ENCODE assay signal across 15 cellular contexts in the genomic region with DNA sequence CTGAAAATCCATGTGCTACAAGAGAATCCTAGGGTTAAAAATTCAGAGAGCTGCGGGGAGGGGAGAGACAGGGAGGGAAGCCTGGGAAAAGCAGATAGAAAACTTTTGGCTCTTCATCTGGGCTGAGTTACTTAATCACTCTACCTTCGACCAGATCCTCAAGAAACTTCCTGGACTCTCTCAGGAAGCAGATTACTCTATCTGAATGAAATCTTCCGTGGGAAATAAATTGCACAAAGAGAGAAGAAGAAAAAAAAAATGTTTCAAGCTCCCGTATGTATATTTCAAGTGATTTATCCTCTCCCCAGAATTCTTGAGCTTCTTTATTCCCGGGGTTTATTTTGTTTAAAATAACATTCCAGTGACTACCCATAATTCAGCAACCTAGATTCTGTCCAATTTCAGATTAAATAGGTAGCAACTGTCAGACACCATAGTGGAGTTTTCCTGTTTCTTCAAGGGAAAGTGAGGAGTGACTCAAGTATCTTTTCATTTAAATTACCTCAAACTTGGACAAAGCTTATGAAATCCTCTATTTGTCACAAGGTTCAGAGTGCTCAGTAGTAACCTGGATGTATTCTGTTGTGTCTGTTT.
A peak's percentile ranks its signal among the peaks of the same experiment; 100 is the strongest.
DNase-seq lines count a peak whose midpoint lies in the region; FAIRE-seq and TF ChIP-seq lines count a peak whose summit lies in the region.
"Had no signal": no experiment of that assay in that cellular context is flagged by ENCODE, and none has a peak within 500 bp of the region (broad histone marks: within the 10 kb centered on the region; RNA-seq: fewer than 3 reads in every experiment).

No MANE protein-coding gene starts in this region.

- H3K4me2 ChIP-seq in endothelial cell of umbilical vein (ENCODE audit: insufficient read depth, low read length) (peak overlapping the region; percentile 75), mesenchymal stem cell (ENCODE audit: low read length, poor library complexity, severe bottlenecking) (no peak overlapping the region)

- DNase-seq in LHCN-M2 (ENCODE audit: low read depth): peak; percentile 33
- peak; percentile 70 for DNase-seq in endothelial cell of umbilical vein (ENCODE audit: low read depth, low spot score)
- DNase-seq in mesenchymal stem cell: peak; percentile 71
- no peak for DNase-seq in tibial artery
- no peak for DNase-seq in caudate nucleus (lab: John Stamatoyannopoulos, UW)
- no peak for DNase-seq in NOMO-1 treated with DMSO at 0.1 percent for 48 hours (lab: John Stamatoyannopoulos, UW; ENCODE audit: unreplicated experiment)
- no peak for DNase-seq in thyroid gland
- no peak for DNase-seq in stimulated activated CD4-positive, alpha-beta T cell treated with anti-CD3 and anti-CD28 coated beads, Interleukin-1b, Interleukin-23, amount 100 ng/mL, for 48 hours
- DNase-seq: activated naive CD4-positive, alpha-beta T cell treated with Interleukin-2 at 50 U/mL for 16 hours; DMS53; H7; kidney glomerular epithelial cell; NCI-H1105 treated with DMSO at 0.1 percent for 48 hours; stimulated activated naive CD8-positive, alpha-beta T cell treated with anti-CD3 and anti-CD28 coated beads, Interleukin-15, amount 100 ng/mL, for 72 hours; WERI-Rb-1 had no signal

- no peak overlapping the region for H3K23ac ChIP-seq in mesenchymal stem cell (ENCODE audit: low read length in 2 of 2)

- CTCF ChIA-PET in endothelial cell of umbilical vein (lab: Charles Lee): interaction anchor here (1.1 to 2.1 kb wide), 2 partner anchors 14 to 88 kb away, joined by 3 to 13 read pairs; no protein-coding TSS in a partner anchor

- H3K4me3 ChIP-seq in endothelial cell of umbilical vein (replicated peaks in 1 of 3; ENCODE audit: insufficient read depth in 1 of 3, low read depth in 1 of 3, low read length in 3 of 3) (peak overlapping the region in 1 of 3 experiments; percentile 38), mesenchymal stem cell (ENCODE audit: insufficient read depth in 1 of 2, low read depth in 1 of 2, low read length in 2 of 2) (peak overlapping the region in 1 of 2 experiments; percentile 66), tibial artery (peak overlapping the region; percentile 14 to 29), thyroid gland (replicated peaks in 1 of 3) (no peak overlapping the region)

- H2BK12ac ChIP-seq in mesenchymal stem cell (ENCODE audit: low read length in 2 of 2): no peak overlapping the region

- H3K9ac ChIP-seq in endothelial cell of umbilical vein (replicated peaks; ENCODE audit: extremely low read depth, insufficient read depth, low read length) (no peak overlapping the region), mesenchymal stem cell (ENCODE audit: low read length) (peak overlapping the region; percentile 88)

- peak; percentile 26 for FAIRE-seq in endothelial cell of umbilical vein (lab: Jason Lieb, UNC)

- no TSS peak for BruUV-seq in endothelial cell of umbilical vein (replicated peaks; lab: Mats Ljungman, UMichigan)

- TF ChIP-seq POLR2A in endothelial cell of umbilical vein (IDR thresholded peaks at IDR 0.05; ENCODE audit: low read depth, low read length) (no peak), thyroid gland (IDR thresholded peaks at IDR 0.05) (no peak)

- H2AK5ac ChIP-seq in mesenchymal stem cell (ENCODE audit: low read length, severe bottlenecking): no peak overlapping the region

- H3K79me1 ChIP-seq in mesenchymal stem cell (replicated peaks; ENCODE audit: low read length, poor library complexity, severe bottlenecking): no peaks in the 10 kb centered on the region

- no peak overlapping the region for H2BK5ac ChIP-seq in mesenchymal stem cell (ENCODE audit: low read depth, low read length, poor library complexity, severe bottlenecking)

- intact Hi-C loops in endothelial cell of umbilical vein (cut with micrococcal nuclease) (loop anchor here (5.0 to 10.0 kb wide), 2 partner anchors 86 to 526 kb away; no protein-coding TSS in a partner anchor), tibial artery (cut with DNase I; ENCODE audit: low total_unique reads) (loop anchor here (10.0 kb wide), 1 partner anchor 56 kb away; no protein-coding TSS in a partner anchor), thyroid gland (cut with DNase I) (no loop called here)

- H3K4me1 ChIP-seq in endothelial cell of umbilical vein (ENCODE audit: control insufficient read depth, extremely low read depth, insufficient read depth, low read length) (peaks cover 20% of the 10 kb centered on the region), mesenchymal stem cell (ENCODE audit: control insufficient read depth, insufficient read depth, low read depth, low read length) (peaks cover 3% of the 10 kb centered on the region), tibial artery (peaks cover 0 to 59% (median 39%) of the 10 kb centered on the region in 4 donors), thyroid gland (peaks cover 14 to 20% of the 10 kb centered on the region in 2 donors)

- dilution Hi-C loops in endothelial cell of umbilical vein (cut with MboI; ENCODE audit: extremely low pct_ligation_motif_present, low sequenced_read_pairs): no loop called here

- WGBS in mesenchymal stem cell: 0% methylated on average over 2 of the region's 5 CpGs
- WGBS in thyroid gland, 2 donors: 6 to 8% methylated on average over 5 of the region's 5 CpGs

- no peaks in the 10 kb centered on the region for H3K79me2 ChIP-seq in endothelial cell of umbilical vein (ENCODE audit: control insufficient read depth, insufficient read depth, low read length)

- H3K27ac ChIP-seq in endothelial cell of umbilical vein (ENCODE audit: insufficient read depth, low read depth, low read length): peak overlapping the region; percentile 20
- H3K27ac ChIP-seq in mesenchymal stem cell (ENCODE audit: low read length, poor library complexity, severe bottlenecking): peak overlapping the region; percentile 70
- peak overlapping the region; percentile 72 to 75 for H3K27ac ChIP-seq in tibial artery
- no peak overlapping the region for H3K27ac ChIP-seq in caudate nucleus (ENCODE audit: low read depth, low read length)
- peak overlapping the region in 1 of 3 donors; percentile 32 for H3K27ac ChIP-seq in thyroid gland
- H3K27ac ChIP-seq: WERI-Rb-1 had no signal

- H2AFZ ChIP-seq in endothelial cell of umbilical vein (ENCODE audit: low read depth, low read length) (peak overlapping the region; percentile 98), mesenchymal stem cell (ENCODE audit: low read depth, low read length) (no peak overlapping the region)

- TF ChIP-seq CTCF in endothelial cell of umbilical vein (IDR thresholded peaks at IDR 0.05; ENCODE audit: extremely low read depth in 1 of 2, insufficient read depth in 1 of 2, low read depth in 1 of 2, low read length in 2 of 2) (no peak), tibial artery (IDR thresholded peaks at IDR 0.05) (no peak), thyroid gland (IDR thresholded peaks at IDR 0.05) (no peak)

- H3K9me3 ChIP-seq in endothelial cell of umbilical vein (replicated peaks; ENCODE audit: control insufficient read depth, insufficient read depth, low read length) (no peaks in the 10 kb centered on the region), mesenchymal stem cell (ENCODE audit: control insufficient read depth, low read length) (no peaks in the 10 kb centered on the region), tibial artery (no peaks in the 10 kb centered on the region), thyroid gland (no peaks in the 10 kb centered on the region)

- H3K9me1 ChIP-seq in endothelial cell of umbilical vein (replicated peaks; ENCODE audit: control insufficient read depth, extremely low read depth, insufficient read depth, low read length): no peaks in the 10 kb centered on the region

- H4K8ac ChIP-seq in mesenchymal stem cell (ENCODE audit: low read length): no peak overlapping the region

- H4K20me1 ChIP-seq in endothelial cell of umbilical vein (replicated peaks; ENCODE audit: control insufficient read depth, extremely low read depth, insufficient read depth, low read length): no peaks in the 10 kb centered on the region

- H3K4ac ChIP-seq in mesenchymal stem cell (ENCODE audit: low read depth in 1 of 2, low read length in 2 of 2): no peak overlapping the region

- POLR2A ChIA-PET in endothelial cell of umbilical vein (lab: Charles Lee): no interaction called here

- H3K27me3 ChIP-seq in endothelial cell of umbilical vein (ENCODE audit: control insufficient read depth in 2 of 2, insufficient read depth in 2 of 2, low read length in 2 of 2) (no peaks in the 10 kb centered on the region), mesenchymal stem cell (ENCODE audit: control insufficient read depth in 1 of 2, insufficient read depth in 1 of 2, low read length in 2 of 2) (no peaks in the 10 kb centered on the region), tibial artery (no peaks in the 10 kb centered on the region), thyroid gland (no peaks in the 10 kb centered on the region)

- peak overlapping the region in 1 of 2 experiments; percentile 23 for H3K18ac ChIP-seq in mesenchymal stem cell (ENCODE audit: low read depth in 1 of 2, low read length in 2 of 2)

- H3K36me3 ChIP-seq in endothelial cell of umbilical vein (ENCODE audit: control insufficient read depth in 2 of 2, extremely low read depth in 1 of 2, insufficient read depth in 2 of 2, low read length in 2 of 2): no peaks in the 10 kb centered on the region
- H3K36me3 ChIP-seq in mesenchymal stem cell (ENCODE audit: control insufficient read depth in 1 of 2, insufficient read depth in 2 of 2, low read depth in 1 of 2, low read length in 2 of 2): no peaks in the 10 kb centered on the region
- no peaks in the 10 kb centered on the region for H3K36me3 ChIP-seq in tibial artery
- no peaks in the 10 kb centered on the region for H3K36me3 ChIP-seq in thyroid gland
- H3K36me3 ChIP-seq: WERI-Rb-1 had no signal

- H2BK120ac ChIP-seq in mesenchymal stem cell (ENCODE audit: low read depth, low read length): peak overlapping the region; percentile 54

- no peak overlapping the region for H2BK15ac ChIP-seq in mesenchymal stem cell (ENCODE audit: low read depth, poor library complexity, severe bottlenecking)

- no peak overlapping the region for H3K14ac ChIP-seq in mesenchymal stem cell (ENCODE audit: low read length in 2 of 2)

- no peak overlapping the region for H4K91ac ChIP-seq in mesenchymal stem cell (ENCODE audit: low read length)

TF ChIP-seq in endothelial cell of umbilical vein, 7 proteins besides CTCF, POLR2A, EP300 and RAD21:
- no peak for TF ChIP-seq MYC (IDR thresholded peaks at IDR 0.05; ENCODE audit: low read depth, low read length)
- no peak for TF ChIP-seq GATA2 (IDR thresholded peaks at IDR 0.05; ENCODE audit: insufficient read depth, insufficient read length, low read depth, low read length)
- no peak for TF ChIP-seq FOS (IDR thresholded peaks at IDR 0.05; ENCODE audit: borderline replicate concordance, insufficient read depth, low read length)
- no peak for TF ChIP-seq POLR2AphosphoS5 (IDR thresholded peaks at IDR 0.05; ENCODE audit: insufficient read depth, low read depth, low read length)
- TF ChIP-seq, protein P1, sequence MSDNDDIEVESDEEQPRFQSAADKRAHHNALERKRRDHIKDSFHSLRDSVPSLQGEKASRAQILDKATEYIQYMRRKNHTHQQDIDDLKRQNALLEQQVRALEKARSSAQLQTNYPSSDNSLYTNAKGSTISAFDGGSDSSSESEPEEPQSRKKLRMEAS (IDR thresholded peaks at IDR 0.05; ENCODE audit: insufficient read depth, insufficient read length): no peak

Comparison
In these comparisons a context has a peak if more than half of its experiments do, and no peak if none do; other contexts are left out.
1. DNase-seq: peak in LHCN-M2 (single experiment), endothelial cell of umbilical vein (single experiment) and mesenchymal stem cell (single experiment); none in tibial artery (0 of 2), caudate nucleus (0 of 61), NOMO-1 treated with DMSO at 0.1 percent for 48 hours (single experiment), thyroid gland (0 of 2) and stimulated activated CD4-positive, alpha-beta T cell treated with anti-CD3 and anti-CD28 coated beads, Interleukin-1b, Interleukin-23, amount 100 ng/mL, for 48 hours (single experiment).
2. H3K4me3 ChIP-seq: peak in tibial artery (2 of 2); none in thyroid gland (0 of 3).